Comparison of ENCODE assay signal across 8 cellular contexts in genomic region chr14:45135659-45136314, GRCh38. TPM values are rescaled to one million over a fixed set of nuclear protein-coding genes. Genes with fewer than 3 reads are reported as not detected.
DNase-seq lines count a peak whose midpoint lies in the region; ATAC-seq lines count a peak whose summit lies in the region.

Gene FANCM (plus strand): TSS chr14:45135930. CDS start chr14:45136032, 102 bp downstream.

- DNase-seq in NCI-H2029 treated with DMSO at 0.1 percent for 48 hours (lab: John Stamatoyannopoulos, UW) (peak; percentile 93), T-helper 9 cell (peak; percentile 75), astrocyte of the hippocampus (ENCODE audit: low read depth, low spot score) (peak; percentile 98), hepatic stellate cell (ENCODE audit: low spot score) (peak; percentile 93), renal cortical epithelial cell (ENCODE audit: low read depth) (peak; percentile 96), mesenteric fat pad (ENCODE audit: low spot score) (no peak)

- peak; percentile 31 for ATAC-seq in GM18499 (IDR thresholded peaks at IDR 0.05; ENCODE audit: insufficient read depth, unreplicated experiment)
- peak; percentile 40 for ATAC-seq in HG02970 (IDR thresholded peaks at IDR 0.05; ENCODE audit: low FRiP score, unreplicated experiment)

RNA-seq across cellular contexts. Expression of gene FANCM, which starts in this region (rescaled TPM):
- total RNA-seq in renal cortical epithelial cell (4.7 and 6.8 TPM in 2 replicates), mesenteric fat pad (6.1 TPM)
